10 cellular contexts compared by ENCODE assay signal in the genomic region with DNA sequence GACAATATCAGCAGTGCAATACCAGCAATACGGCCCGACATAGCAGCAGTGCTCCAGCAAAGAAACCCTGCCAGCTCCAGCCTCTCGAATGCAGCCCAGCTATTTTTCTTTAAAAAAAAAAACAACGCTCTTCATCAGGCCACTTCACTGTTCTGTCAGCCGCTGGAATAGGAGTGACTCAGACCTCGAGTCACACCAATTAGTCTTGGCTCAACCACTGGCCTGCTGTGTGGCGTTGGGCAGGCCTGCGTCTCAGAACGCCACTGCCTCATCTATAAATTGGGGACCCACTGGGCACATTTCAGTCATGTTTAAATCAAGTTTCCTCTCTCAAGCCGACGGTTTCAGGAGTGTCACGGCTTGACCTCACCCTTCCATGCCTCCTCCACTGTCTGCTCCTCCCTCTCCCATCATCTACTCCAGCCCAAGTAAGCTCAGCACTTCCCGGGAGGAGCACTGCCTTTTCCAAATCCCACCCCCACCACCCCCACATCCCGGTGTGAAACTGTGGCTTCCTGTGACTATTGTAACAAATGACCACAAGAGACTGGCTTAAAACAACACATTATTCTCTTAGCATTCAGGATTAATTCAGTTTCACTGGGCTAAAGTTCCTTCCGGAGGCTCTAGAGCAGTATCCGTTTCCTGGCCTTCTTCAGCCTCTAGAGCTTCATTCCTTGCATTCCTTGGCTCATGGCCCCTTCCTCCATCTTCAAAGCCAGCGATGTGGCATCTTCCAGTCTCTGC.
A peak's percentile ranks its signal among the peaks of the same experiment; 100 is the strongest.
DNase-seq lines count a peak whose midpoint lies in the region; ATAC-seq, FAIRE-seq and TF ChIP-seq lines count a peak whose summit lies in the region.
"Had no signal": no experiment of that assay in that cellular context is flagged by ENCODE, and none has a peak within 500 bp of the region (broad histone marks: within the 10 kb centered on the region; RNA-seq: fewer than 3 reads in every experiment).

No MANE protein-coding gene starts in this region.

- H3K4me3 ChIP-seq in A549 (no peak overlapping the region), IMR-90 (ENCODE audit: insufficient read depth, low read depth, low read length) (no peak overlapping the region), mucosa of descending colon (no peak overlapping the region), ovary (no peak overlapping the region)

- peak overlapping the region; percentile 28 to 77; a peak in 4 of 6 replicates for H3K27ac ChIP-seq in A549
- peak overlapping the region; percentile 26; the same call in 1 of the 2 replicates for H3K27ac ChIP-seq in IMR-90 (ENCODE audit: insufficient read depth, low read length)
- H3K27ac ChIP-seq in ovary: no peak overlapping the region

- H2AFZ ChIP-seq in IMR-90 (replicated peaks; ENCODE audit: low read length, poor library complexity): peak overlapping the region; percentile 89

- ATAC-seq in A549: peak; percentile 59 to 65; a peak in 4 of 6 replicates
- ATAC-seq in IMR-90 (ENCODE audit: low read depth): peak; percentile 84
- peak; percentile 11 for ATAC-seq in mucosa of descending colon
- no peak for ATAC-seq in HG03139 (IDR thresholded peaks at IDR 0.05; ENCODE audit: unreplicated experiment)
- ATAC-seq in GM18867 (IDR thresholded peaks at IDR 0.05; ENCODE audit: unreplicated experiment): no peak

- POLR2A ChIA-PET in A549 (lab: Yijun Ruan, JAX): no interaction called here
- POLR2A ChIA-PET in IMR-90 (lab: Charles Lee; ENCODE audit: unreplicated experiment): interaction anchor here (0.5 kb wide), 1 partner anchor 386 kb away, joined by 4 read pairs; no protein-coding TSS in a partner anchor

- dilution Hi-C loops in IMR-90 (cut with HindIII; ENCODE audit: low sequenced_read_pairs, unreplicated experiment): no loop called here

- H3K18ac ChIP-seq in IMR-90 (ENCODE audit: low read depth, low read length): no peak overlapping the region; the same call in 1 of the 2 replicates

- 61% methylated on average over 17 of the region's 17 CpGs for WGBS in A549 (ENCODE audit: missing lambda C conversion rate)
- 22% methylated on average over 16 of the region's 17 CpGs; no CpG with 5 or more reads in 1 of the 2 experiments for WGBS in IMR-90 (ENCODE audit: extremely low coverage in 2 of 2, insufficient read length in 1 of 2), 2 experiments
- 49 to 71% (median 53%) methylated on average over 17 of the region's 17 CpGs for WGBS in ovary, 3 donors

- H3K14ac ChIP-seq in IMR-90 (replicated peaks; ENCODE audit: low read depth, low read length): peak overlapping the region; percentile 74

- H2BK15ac ChIP-seq in IMR-90 (ENCODE audit: low read depth, low read length): peak overlapping the region; percentile 68; the same call in 2 of the 3 replicates

- peak overlapping the region; percentile 79 for H3K4ac ChIP-seq in IMR-90 (ENCODE audit: low read depth, low read length)

- H3K36me3 ChIP-seq in IMR-90 (ENCODE audit: control insufficient read depth, insufficient read depth, low read length) (no peaks in the 10 kb centered on the region), mucosa of descending colon (ENCODE audit: low read depth) (no peaks in the 10 kb centered on the region), ovary (no peaks in the 10 kb centered on the region)

- TF ChIP-seq RAD21 in A549 (conservative IDR thresholded peaks at IDR 0.05 in 1 of 2, IDR thresholded peaks at IDR 0.05 in 1 of 2): no peak
- TF ChIP-seq RAD21 in IMR-90 (IDR thresholded peaks at IDR 0.05; ENCODE audit: low read length): no peak

- H2BK120ac ChIP-seq in IMR-90 (ENCODE audit: low read depth, low read length): peak overlapping the region; percentile 93

- CTCF ChIA-PET in A549 (lab: Yijun Ruan, JAX): interaction anchor here (1.1 to 3.6 kb wide), 4 partner anchors 14 to 144 kb away, joined by 3 to 18 read pairs (median 4); no protein-coding TSS in a partner anchor
- CTCF ChIA-PET in IMR-90 (lab: Yijun Ruan, JAX): interaction anchor here (0.7 kb wide), 1 partner anchor 89 kb away, joined by 3 read pairs; no protein-coding TSS in a partner anchor

- in situ Hi-C loops in IMR-90 (cut with MboI; ENCODE audit: low sequenced_read_pairs): no loop called here

- H4K8ac ChIP-seq in IMR-90 (ENCODE audit: low read depth in 2 of 2, low read length in 2 of 2): peak overlapping the region; percentile 24 to 91

- H3K27me3 ChIP-seq in IMR-90 (ENCODE audit: control insufficient read depth, insufficient read depth, low read length): no peaks in the 10 kb centered on the region; the same call in 1 of the 2 replicates
- no peaks in the 10 kb centered on the region for H3K27me3 ChIP-seq in ovary

- peaks cover 19% of the 10 kb centered on the region; the same call in 1 of the 2 replicates for H3K9me1 ChIP-seq in IMR-90 (ENCODE audit: insufficient read depth, low read length)

- peak overlapping the region; percentile 92 for H2BK20ac ChIP-seq in IMR-90 (ENCODE audit: low read depth, low read length)

- peak overlapping the region; percentile 50 for H2BK5ac ChIP-seq in IMR-90 (ENCODE audit: low read depth, low read length, poor library complexity, severe bottlenecking)

- peak overlapping the region; percentile 73 for H2AK9ac ChIP-seq in IMR-90 (replicated peaks; ENCODE audit: low read depth, low read length, poor library complexity)

- no TSS peak for BruUV-seq in IMR-90 (replicated peaks; lab: Mats Ljungman, UMichigan)

- peak overlapping the region; percentile 85 for H2AK5ac ChIP-seq in IMR-90 (ENCODE audit: low read depth, low read length)

- FAIRE-seq in A549 (lab: Jason Lieb, UNC): no peak

- H3K4me1 ChIP-seq in A549: peaks cover 31% of the 10 kb centered on the region
- H3K4me1 ChIP-seq in IMR-90 (ENCODE audit: control insufficient read depth, insufficient read depth, low read length): peaks cover 14% of the 10 kb centered on the region
- peaks cover 37% of the 10 kb centered on the region for H3K4me1 ChIP-seq in mucosa of descending colon (ENCODE audit: low read depth)
- no peaks in the 10 kb centered on the region for H3K4me1 ChIP-seq in ovary (ENCODE audit: insufficient read depth)

- no peak for DNase-seq in A549 (ENCODE audit: low read depth in 1 of 2, low spot score in 1 of 2)
- DNase-seq in IMR-90: peak; percentile 85
- DNase-seq in dedifferentiated amniotic fluid mesenchymal stem cell (ENCODE audit: extremely low spot score): peak; percentile 51
- DNase-seq in mucosa of descending colon: peak in 1 of 3 donors; percentile 41
- no peak for DNase-seq in OCI-M1 (lab: John Stamatoyannopoulos, UW)
- no peak for DNase-seq in ovary
- DNase-seq: anterior cingulate cortex, midbrain had no signal

- intact Hi-C loops in IMR-90 (cut with micrococcal nuclease) (no loop called here), mucosa of descending colon (cut with DNase I, micrococcal nuclease) (loop anchor here in 1 of 2 donors (5.0 kb wide), 1 partner anchor 74 kb away; no protein-coding TSS in a partner anchor), ovary (cut with DNase I) (no loop called here)

- no peak overlapping the region for H3K56ac ChIP-seq in IMR-90 (ENCODE audit: extremely low read depth, insufficient read depth, low read length)

- H3K9ac ChIP-seq in IMR-90 (ENCODE audit: low read depth, low read length): no peak overlapping the region

- H3K9me3 ChIP-seq in A549 (0 out of 3 replicates have a peak, but pooled peaks cover 3% of the 10 kb centered on the region), IMR-90 (ENCODE audit: control insufficient read depth, insufficient read depth, low read length) (0 out of 2 replicates have a peak, but pooled peaks cover 2% of the 10 kb centered on the region), mucosa of descending colon (no peaks in the 10 kb centered on the region), ovary (no peaks in the 10 kb centered on the region)

- H4K5ac ChIP-seq in IMR-90 (ENCODE audit: low read depth, low read length): peak overlapping the region; percentile 39; the same call in 1 of the 2 replicates

- H3K4me2 ChIP-seq in A549: 0 out of 3 replicates have a peak overlapping the region, but pooled peaks have one; percentile 17
- H3K4me2 ChIP-seq in IMR-90 (ENCODE audit: low read depth, low read length): no peak overlapping the region

- peak overlapping the region; percentile 85; the same call in 1 of the 2 replicates for H3K23ac ChIP-seq in IMR-90 (ENCODE audit: low read depth, low read length)

- TF ChIP-seq EP300 in A549 (IDR thresholded peaks at IDR 0.05): no peak
- no peak for TF ChIP-seq EP300 in ovary (IDR thresholded peaks at IDR 0.05)

- H4K20me1 ChIP-seq in IMR-90 (ENCODE audit: insufficient read depth, low read length): no peaks in the 10 kb centered on the region

- TF ChIP-seq POLR2A in A549 (IDR thresholded peaks at IDR 0.05; ENCODE audit: low read length): no peak
- no peak for TF ChIP-seq POLR2A in IMR-90 (IDR thresholded peaks at IDR 0.05; ENCODE audit: low read depth, low read length)
- TF ChIP-seq POLR2A in ovary (IDR thresholded peaks at IDR 0.05): no peak

- no peaks in the 10 kb centered on the region for H3K79me1 ChIP-seq in IMR-90 (ENCODE audit: low read depth in 1 of 2, low read length in 2 of 2)

- TF ChIP-seq CTCF in A549 (IDR thresholded peaks at IDR 0.05): no peak
- TF ChIP-seq CTCF in IMR-90 (conservative IDR thresholded peaks at IDR 0.05; ENCODE audit: low read depth, low read length): no peak
- TF ChIP-seq CTCF in mucosa of descending colon (IDR thresholded peaks at IDR 0.05): no peak
- no peak for TF ChIP-seq CTCF in ovary (IDR thresholded peaks at IDR 0.05)

- peak overlapping the region; percentile 76 for H4K91ac ChIP-seq in IMR-90 (ENCODE audit: insufficient read depth, low read depth, low read length)

TF ChIP-seq in A549, 52 proteins besides CTCF, POLR2A, EP300 and RAD21:
- TF ChIP-seq SMC3 (IDR thresholded peaks at IDR 0.05): no peak
- TF ChIP-seq, protein P1, sequence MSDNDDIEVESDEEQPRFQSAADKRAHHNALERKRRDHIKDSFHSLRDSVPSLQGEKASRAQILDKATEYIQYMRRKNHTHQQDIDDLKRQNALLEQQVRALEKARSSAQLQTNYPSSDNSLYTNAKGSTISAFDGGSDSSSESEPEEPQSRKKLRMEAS (IDR thresholded peaks at IDR 0.05): peak; percentile 50
TF ChIP-seq in A549: peak in this region for 1.

TF ChIP-seq in IMR-90, 13 proteins besides CTCF, POLR2A, EP300 and RAD21:
- TF ChIP-seq FOS (IDR thresholded peaks at IDR 0.05; ENCODE audit: low read depth, low read length): peak; percentile 41; the same call in 1 of the 2 replicates
- TF ChIP-seq SMC3 (IDR thresholded peaks at IDR 0.05; ENCODE audit: low read depth, low read length): no peak
TF ChIP-seq in IMR-90: peak in this region for 1.

Comparison
In these comparisons a context has a peak if more than half of its experiments do, and no peak if none do; other contexts are left out.
1. ATAC-seq: peak in A549 (2 of 2), IMR-90 (single experiment) and mucosa of descending colon (single experiment); none in HG03139 (single experiment) and GM18867 (single experiment).
2. DNase-seq: peak in IMR-90 (single experiment) and dedifferentiated amniotic fluid mesenchymal stem cell (single experiment); none in A549 (0 of 2), OCI-M1 (single experiment) and ovary (0 of 5).
3. H3K27ac ChIP-seq: peak in A549 (2 of 2) and IMR-90 (single experiment); none in ovary (0 of 2).